In genomic region chr14:59036134-59036533, GRCh38 we compare ENCODE assay signal across 28 cellular contexts.
"Had no signal": no experiment of that assay in that cellular context is flagged by ENCODE, and none has a peak within 500 bp of the region (broad histone marks: within the 10 kb centered on the region; RNA-seq: fewer than 3 reads in every experiment).

No MANE protein-coding gene starts in this region.

- H3K4me3 Mint-ChIP-seq: endodermal cell; mesothelial cell of epicardium; naive thymus-derived CD4-positive, alpha-beta T cell; nephron; neural progenitor cell; stimulated activated naive B cell treated with anti-CD40 and anti-IgM and Interleukin-4, amounts not matched to agents 10 μg/mL and 1 μg/mL and 100 μg/mL, for 72 hours; stimulated activated naive CD8-positive, alpha-beta T cell treated with anti-CD3 and anti-CD28 coated beads, Interleukin-15, Interleukin-2, amounts not matched to agents 100 ng/mL and 50 ng/mL, for 24 hours had no signal

- ATAC-seq: esophagus mucosa; gastroesophageal sphincter; heart left ventricle; left lobe of liver; naive thymus-derived CD4-positive, alpha-beta T cell; right lobe of liver had no signal

- H3K9me3 ChIP-seq: gastroesophageal sphincter, heart left ventricle, right lobe of liver, thoracic aorta, tibial nerve, upper lobe of left lung had no signal

- H3K9me3 Mint-ChIP-seq: neural progenitor cell; stimulated activated naive CD8-positive, alpha-beta T cell treated with anti-CD3 and anti-CD28 coated beads, Interleukin-15, Interleukin-2, amounts not matched to agents 100 ng/mL and 50 ng/mL, for 24 hours had no signal

- H3K4me1 ChIP-seq: gastroesophageal sphincter, heart left ventricle, neural progenitor cell, parathyroid adenoma, right lobe of liver, tibial nerve, upper lobe of left lung had no signal

- H3K4me1 Mint-ChIP-seq: endodermal cell; naive thymus-derived CD4-positive, alpha-beta T cell; nephron; stimulated activated naive B cell treated with anti-CD40 and anti-IgM and Interleukin-4, amounts not matched to agents 10 μg/mL and 1 μg/mL and 100 μg/mL, for 72 hours had no signal

- H3K4me3 ChIP-seq: gastroesophageal sphincter, heart left ventricle, hepatocyte, lung, neural progenitor cell, right lobe of liver, thoracic aorta, tibial nerve, upper lobe of left lung had no signal

- H3K36me3 ChIP-seq: gastroesophageal sphincter, heart left ventricle, neural progenitor cell, right lobe of liver, thoracic aorta, tibial nerve, upper lobe of left lung had no signal

- H3K27ac Mint-ChIP-seq: endodermal cell; mesothelial cell of epicardium; naive thymus-derived CD4-positive, alpha-beta T cell; nephron; neural progenitor cell; progenitor cell of endocrine pancreas; stimulated activated naive B cell treated with anti-CD40 and anti-IgM and Interleukin-4, amounts not matched to agents 10 μg/mL and 1 μg/mL and 100 μg/mL, for 72 hours; stimulated activated naive CD8-positive, alpha-beta T cell treated with anti-CD3 and anti-CD28 coated beads, Interleukin-15, Interleukin-2, amounts not matched to agents 100 ng/mL and 50 ng/mL, for 24 hours had no signal

- DNase-seq: cortex of kidney; effector CD8-positive, alpha-beta T cell; endodermal cell; foreskin fibroblast; heart left ventricle; kidney; mesenchymal stem cell; naive thymus-derived CD4-positive, alpha-beta T cell; right lobe of liver; small intestine; stimulated activated CD4-positive, alpha-beta T cell treated with anti-CD3 and anti-CD28 coated beads, Interleukin-15, amount 100 ng/mL, for 24 hours; stimulated activated CD4-positive, alpha-beta T cell treated with anti-CD3 and anti-CD28 coated beads, Interleukin-2, amount 100 ng/mL, for 48 hours; stimulated activated naive B cell treated with anti-CD40 and anti-IgM and Interleukin-4, amounts not matched to agents 10 μg/mL and 1 μg/mL and 100 μg/mL, for 72 hours; upper lobe of left lung had no signal

- H3K36me3 Mint-ChIP-seq: mesothelial cell of epicardium; naive thymus-derived CD4-positive, alpha-beta T cell; neural progenitor cell; stimulated activated naive B cell treated with anti-CD40 and anti-IgM and Interleukin-4, amounts not matched to agents 10 μg/mL and 1 μg/mL and 100 μg/mL, for 72 hours had no signal

- H3K27me3 ChIP-seq: gastroesophageal sphincter, heart left ventricle, hepatocyte, neural progenitor cell, right lobe of liver, tibial nerve, upper lobe of left lung had no signal

- H3K27ac ChIP-seq: epithelial cell of prostate, gastroesophageal sphincter, heart left ventricle, hepatocyte, neural progenitor cell, parathyroid adenoma, right lobe of liver, thoracic aorta, tibial nerve, upper lobe of left lung had no signal

- H3K27me3 Mint-ChIP-seq: progenitor cell of endocrine pancreas; stimulated activated naive B cell treated with anti-CD40 and anti-IgM and Interleukin-4, amounts not matched to agents 10 μg/mL and 1 μg/mL and 100 μg/mL, for 72 hours had no signal
